ENCODE assay signal across 28 cellular contexts in genomic region chr6:157904999-157905398, GRCh38.
"Had no signal": no experiment of that assay in that cellular context is flagged by ENCODE, and none has a peak within 500 bp of the region (broad histone marks: within the 10 kb centered on the region; RNA-seq: fewer than 3 reads in every experiment).

No MANE protein-coding gene starts in this region.

- H3K9me3 Mint-ChIP-seq: activated B cell treated with CpG ODN at 0.5 μM for 24 hours; activated CD8-positive, alpha-beta T cell treated with anti-CD3 and anti-CD28 coated beads for 36 hours; activated naive CD8-positive, alpha-beta T cell treated with anti-CD3 and anti-CD28 coated beads for 36 hours; activated T-cell treated with anti-CD3 and anti-CD28 coated beads, Interleukin-2, amount 50 U/mL, for 4 hours; activated T-helper 2 cell treated with anti-CD3 and anti-CD28 coated beads, Interferon-gamma antibody, Interleukin-2, Interleukin-4, amounts not matched to agents 10 μg/mL and 5 μg/mL and 100 μg/mL, durations not matched to agents 14 hours and 24 hours and 36 hours; dendritic cell treated with granulocyte-macrophage colony-stimulating factor and Interleukin-4, amounts not matched to agents 40 ng/mL and 50 ng/mL, for 4 days; endodermal cell; nephron had no signal

- H3K4me3 Mint-ChIP-seq: activated B cell treated with CpG ODN at 0.5 μM for 24 hours; activated CD8-positive, alpha-beta T cell treated with anti-CD3 and anti-CD28 coated beads for 36 hours; activated naive CD8-positive, alpha-beta T cell treated with anti-CD3 and anti-CD28 coated beads for 36 hours; activated T-cell treated with anti-CD3 and anti-CD28 coated beads, Interleukin-2, amount 50 U/mL, for 4 hours; brain; dendritic cell treated with granulocyte-macrophage colony-stimulating factor and Interleukin-4, amounts not matched to agents 40 ng/mL and 50 ng/mL, for 4 days; endodermal cell; nephron had no signal

- H3K27me3 ChIP-seq: adrenal gland, ascending aorta, esophagus muscularis mucosa, neutrophil, right atrium auricular region, spleen, tibial nerve had no signal

- H3K9me3 ChIP-seq: adrenal gland, ascending aorta, esophagus muscularis mucosa, mucosa of descending colon, neutrophil, right atrium auricular region, spleen had no signal

- H3K4me1 ChIP-seq: adrenal gland, esophagus muscularis mucosa had no signal

- H3K27ac Mint-ChIP-seq: activated B cell treated with CpG ODN at 0.5 μM for 24 hours; activated CD8-positive, alpha-beta T cell treated with anti-CD3 and anti-CD28 coated beads for 36 hours; activated naive CD8-positive, alpha-beta T cell treated with anti-CD3 and anti-CD28 coated beads for 36 hours; activated T-helper 2 cell treated with anti-CD3 and anti-CD28 coated beads, Interferon-gamma antibody, Interleukin-2, Interleukin-4, amounts not matched to agents 10 μg/mL and 5 μg/mL and 100 μg/mL, durations not matched to agents 14 hours and 24 hours and 36 hours; brain; dendritic cell treated with granulocyte-macrophage colony-stimulating factor and Interleukin-4, amounts not matched to agents 40 ng/mL and 50 ng/mL, for 4 days; nephron had no signal

- H3K9ac ChIP-seq: parathyroid adenoma had no signal

- H3K4me3 ChIP-seq: adrenal gland, ascending aorta, esophagus muscularis mucosa, lung, mucosa of descending colon, right atrium auricular region, spleen, tibial nerve had no signal

- ATAC-seq: activated CD8-positive, alpha-beta T cell treated with anti-CD3 and anti-CD28 coated beads for 36 hours; activated T-cell treated with anti-CD3 and anti-CD28 coated beads, Interleukin-2, amount 50 U/mL, for 4 hours; left lobe of liver; mucosa of descending colon had no signal

- H2AFZ ChIP-seq: parathyroid adenoma had no signal

- DNase-seq: activated B cell treated with CpG ODN at 0.5 μM for 24 hours; activated CD4-positive, alpha-beta T cell treated with anti-CD3 and anti-CD28 coated beads, Interleukin-2, amount 50 U/mL, for 1 hour; activated CD8-positive, alpha-beta T cell treated with anti-CD3 and anti-CD28 coated beads for 36 hours; activated naive CD4-positive, alpha-beta T cell; activated naive CD8-positive, alpha-beta T cell treated with anti-CD3 and anti-CD28 coated beads for 36 hours; activated T-cell treated with anti-CD3 and anti-CD28 coated beads, Interleukin-2, amount 50 U/mL, for 4 hours; adrenal gland; caudate nucleus; head of caudate nucleus; hippocampal formation; kidney glomerular epithelial cell; mucosa of descending colon; spleen; stimulated activated naive CD4-positive, alpha-beta T cell; T-helper 2 cell had no signal

- H3K36me3 ChIP-seq: neutrophil had no signal

- H3K27ac ChIP-seq: adrenal gland, esophagus muscularis mucosa, neutrophil, parathyroid adenoma, spleen, tibial nerve had no signal

- H3K79me2 ChIP-seq: parathyroid adenoma had no signal

- H3K27me3 Mint-ChIP-seq: activated B cell treated with CpG ODN at 0.5 μM for 24 hours; activated CD8-positive, alpha-beta T cell treated with anti-CD3 and anti-CD28 coated beads for 36 hours; activated naive CD8-positive, alpha-beta T cell treated with anti-CD3 and anti-CD28 coated beads for 36 hours; brain; dendritic cell treated with granulocyte-macrophage colony-stimulating factor and Interleukin-4, amounts not matched to agents 40 ng/mL and 50 ng/mL, for 4 days had no signal
